ENCODE assay signal across 1 cellular context in genomic region chr11:3340025-3340424, GRCh38.
TF ChIP-seq lines count a peak whose summit lies in the region.

No MANE protein-coding gene starts in this region.

TF ChIP-seq in K562, 482 proteins besides CTCF, POLR2A, EP300 and RAD21 (continued from another document and continues in another):
- TF ChIP-seq CEBPZ (IDR thresholded peaks at IDR 0.05; ENCODE audit: borderline replicate concordance, low read depth, low read length) (no peak), JUND (IDR thresholded peaks at IDR 0.05; ENCODE audit: borderline replicate concordance, low read depth, low read length) (peak; percentile 93), JUND (tag; IDR thresholded peaks at IDR 0.05; ENCODE audit: borderline replicate concordance, low read depth, low read length) (peak; percentile 84; the same call in 1 of the 3 replicates), GATAD2A (IDR thresholded peaks at IDR 0.05) (no peak), KHSRP (IDR thresholded peaks at IDR 0.05) (no peak), SP2 (IDR thresholded peaks at IDR 0.05; ENCODE audit: extremely low read depth, low read depth, low read length, poor library complexity, severe bottlenecking) (no peak), HOMEZ (CRISPR knock-in tag; IDR thresholded peaks at IDR 0.05) (no peak), ZNF395 (CRISPR knock-in tag; IDR thresholded peaks at IDR 0.05) (no peak), FOXO4 (CRISPR knock-in tag; IDR thresholded peaks at IDR 0.05) (no peak), FOXK2 (conservative IDR thresholded peaks at IDR 0.05 in 1 of 2, IDR thresholded peaks at IDR 0.05 in 1 of 2; ENCODE audit: low read depth in 2 of 2) (0 out of 4 replicates have a peak, but pooled peaks of 1 of the 2 experiments have one; percentile 45), NCOR1 (IDR thresholded peaks at IDR 0.05) (no peak), HEY1 (CRISPR knock-in tag; IDR thresholded peaks at IDR 0.05; ENCODE audit: borderline replicate concordance) (no peak), CAMTA2 (CRISPR knock-in tag; conservative IDR thresholded peaks at IDR 0.05) (no peak), MAZ (CRISPR knock-in tag; conservative IDR thresholded peaks at IDR 0.05 in 1 of 2, IDR thresholded peaks at IDR 0.05 in 1 of 2) (0 out of 4 replicates have a peak, but pooled peaks of 1 of the 2 experiments have one; percentile 33), ESRRB (CRISPR knock-in tag; IDR thresholded peaks at IDR 0.05; ENCODE audit: borderline replicate concordance) (no peak), IFI16 (CRISPR knock-in tag; IDR thresholded peaks at IDR 0.05) (no peak), ZBTB8A (IDR thresholded peaks at IDR 0.05; ENCODE audit: partially characterized antibody) (no peak), ZNF589 (CRISPR knock-in tag; IDR thresholded peaks at IDR 0.05; ENCODE audit: low read depth) (0 out of 2 replicates have a peak, but pooled peaks have one; percentile 64), ZSCAN32 (CRISPR knock-in tag; IDR thresholded peaks at IDR 0.05) (no peak), SAP30 (IDR thresholded peaks at IDR 0.05; ENCODE audit: borderline replicate concordance, insufficient read depth, low read depth, low read length, poor library complexity, severe bottlenecking) (no peak), MYBL2 (IDR thresholded peaks at IDR 0.05; ENCODE audit: low read depth) (no peak), MYBL2 (CRISPR knock-in tag; IDR thresholded peaks at IDR 0.05; ENCODE audit: borderline replicate concordance) (no peak), CCNT2 (IDR thresholded peaks at IDR 0.05; ENCODE audit: borderline replicate concordance, extremely low read depth, insufficient read length, low read depth, low read length) (no peak), FOXJ2 (tag; IDR thresholded peaks at IDR 0.05) (no peak), ZNF584 (CRISPR knock-in tag; IDR thresholded peaks at IDR 0.05; ENCODE audit: low read depth) (no peak), CREB1 (IDR thresholded peaks at IDR 0.05) (no peak), CREB1 (CRISPR knock-in tag; IDR thresholded peaks at IDR 0.05) (no peak), TBP (optimal IDR thresholded peaks at IDR 0.05; ENCODE audit: low read depth, low read length) (no peak), POLR3G (IDR thresholded peaks at IDR 0.05; ENCODE audit: extremely low read depth, insufficient read length, insufficient replicate concordance) (no peak), PREB (CRISPR knock-in tag; IDR thresholded peaks at IDR 0.05) (no peak), KAT7 (CRISPR knock-in tag; IDR thresholded peaks at IDR 0.05; ENCODE audit: borderline replicate concordance) (no peak), HDAC3 (IDR thresholded peaks at IDR 0.05; ENCODE audit: borderline replicate concordance, partially characterized antibody) (no peak), MYNN (IDR thresholded peaks at IDR 0.05) (peak; percentile 15; the same call in 1 of the 2 replicates), MYNN (CRISPR knock-in tag; IDR thresholded peaks at IDR 0.05) (no peak), VEZF1 (CRISPR knock-in tag; IDR thresholded peaks at IDR 0.05) (no peak), SMARCE1 (IDR thresholded peaks at IDR 0.05) (peak; percentile 83), ELF1 (tag; IDR thresholded peaks at IDR 0.05) (no peak), ZNF212 (CRISPR knock-in tag; IDR thresholded peaks at IDR 0.05) (no peak), RAD51 (IDR thresholded peaks at IDR 0.05; ENCODE audit: borderline replicate concordance, low read depth) (no peak), MBD2 (IDR thresholded peaks at IDR 0.05; ENCODE audit: borderline replicate concordance, low read depth) (no peak), SETDB1 (IDR thresholded peaks at IDR 0.05; ENCODE audit: low read length) (no peak), TCF3 (CRISPR knock-in tag; IDR thresholded peaks at IDR 0.05) (no peak; the same call in 1 of the 2 replicates), CTBP1 (IDR thresholded peaks at IDR 0.05; ENCODE audit: borderline replicate concordance) (peak; percentile 91), NR1H2 (CRISPR knock-in tag; IDR thresholded peaks at IDR 0.05) (no peak), ZBTB33 (CRISPR knock-in tag; IDR thresholded peaks at IDR 0.05) (no peak), FOXK1 (CRISPR knock-in tag; IDR thresholded peaks at IDR 0.05; ENCODE audit: borderline replicate concordance) (no peak), DEAF1 (CRISPR knock-in tag; IDR thresholded peaks at IDR 0.05) (no peak), DPF2 (IDR thresholded peaks at IDR 0.05) (peak; percentile 85), CREBBP (IDR thresholded peaks at IDR 0.05; ENCODE audit: low read depth, low read length) (no peak)
